22 cellular contexts compared by ENCODE assay signal in the genomic region with DNA sequence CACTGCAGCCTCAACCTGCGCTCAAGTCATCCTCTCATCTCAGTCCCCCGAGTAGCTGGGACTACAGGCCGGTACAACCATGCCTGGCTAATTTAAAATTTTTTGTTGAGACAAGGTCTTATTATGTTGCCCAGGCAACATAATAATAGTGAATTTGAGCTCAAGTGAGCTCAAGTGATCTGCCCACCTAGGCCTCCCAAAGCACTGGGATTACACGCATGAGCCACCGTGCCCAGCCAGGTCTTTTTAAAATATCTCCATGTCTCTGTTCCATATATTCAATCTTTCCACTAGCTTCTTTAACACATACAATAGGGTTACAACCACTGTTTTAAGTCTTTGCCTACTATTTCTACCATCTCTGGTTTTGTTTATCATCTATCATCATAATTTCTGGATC. TPM values are rescaled to one million over a fixed set of nuclear protein-coding genes. Genes with fewer than 3 reads are reported as not detected.
DNase-seq lines count a peak whose midpoint lies in the region; ATAC-seq lines count a peak whose summit lies in the region.
"Had no signal": no experiment of that assay in that cellular context is flagged by ENCODE, and none has a peak within 500 bp of the region (broad histone marks: within the 10 kb centered on the region; RNA-seq: fewer than 3 reads in every experiment).

No MANE protein-coding gene starts in this region.

- H3K9me3 ChIP-seq in MG63 = no peaks in the 10 kb centered on the region
- H3K9me3 ChIP-seq: BLaER1 had no signal

- DNase-seq in NCI-H1417 (lab: John Stamatoyannopoulos, UW) (peak in 2 of 3 experiments; percentile 25 to 68), NCI-H1417 treated with DMSO at 0.1 percent for 48 hours (lab: John Stamatoyannopoulos, UW) (no peak), DMS79 treated with DMSO at 0.1 percent for 48 hours (lab: John Stamatoyannopoulos, UW) (peak; percentile 26), NCI-H2227 (lab: John Stamatoyannopoulos, UW; ENCODE audit: unreplicated experiment) (peak; percentile 86), left kidney (ENCODE audit: low read depth, low spot score) (peak; percentile 65), NCI-H2081 (lab: John Stamatoyannopoulos, UW) (no peak), MG63 (no peak)
- DNase-seq: 8988T; CD4-positive, alpha-beta memory T cell; DMS153; DND-41; EL; H7; HFFc6; IMR-90 had no signal

- no peaks in the 10 kb centered on the region for H3K27me3 ChIP-seq in MG63
- H3K27me3 ChIP-seq: BLaER1 had no signal

- no peak for ATAC-seq in GM21576 (IDR thresholded peaks at IDR 0.05; ENCODE audit: unreplicated experiment)
- ATAC-seq: GM12878, GM23338, HCT116 had no signal

- no peak overlapping the region for H3K4me3 ChIP-seq in MG63
- H3K4me3 ChIP-seq: BLaER1, GM12878, GM23338 had no signal

- no peaks in the 10 kb centered on the region for H3K36me3 ChIP-seq in MG63
- H3K36me3 ChIP-seq: BLaER1 had no signal

RNA-seq across cellular contexts. Expression of a gene that starts 13.7 kb away (rescaled TPM):
- 11.0 and 11.3 TPM in 2 replicates for total RNA-seq in MG63 (2014; rRNA removed; shearing (Covaris generic); ENCODE audit: low replicate concordance)

RNA-seq across cellular contexts. Expression of a gene that starts 14.9 kb away (rescaled TPM):
- 5.8 and 12.8 TPM in 2 replicates for total RNA-seq in MG63 (2014; rRNA removed; shearing (Covaris generic); ENCODE audit: low replicate concordance)

RNA-seq across cellular contexts. Expression of a gene that starts 55.5 kb away (rescaled TPM):
- total RNA-seq in MG63 (2014; rRNA removed; shearing (Covaris generic); ENCODE audit: low replicate concordance) = 0.63 TPM in 1 of 2 replicates, not detected in the other
- total RNA-seq: A673; CD4-positive, alpha-beta memory T cell; G401; GM12878; GM23338; H7; HFFc6; IMR-90 had no signal

Comparison
In these comparisons a context has a peak if more than half of its experiments do, and no peak if none do; other contexts are left out.
1. DNase-seq: peak in NCI-H1417 (2 of 3), DMS79 treated with DMSO at 0.1 percent for 48 hours (single experiment), NCI-H2227 (single experiment) and left kidney (single experiment); none in NCI-H1417 treated with DMSO at 0.1 percent for 48 hours (single experiment), NCI-H2081 (0 of 2) and MG63 (single experiment).